In genomic region chr14:50060871-50061663, GRCh38 we compare ENCODE assay signal across 8 cellular contexts. TPM values are rescaled to one million over a fixed set of nuclear protein-coding genes. Genes with fewer than 3 reads are reported as not detected.
A peak's percentile ranks its signal among the peaks of the same experiment; 100 is the strongest.
DNase-seq lines count a peak whose midpoint lies in the region; ATAC-seq and TF ChIP-seq lines count a peak whose summit lies in the region.

No MANE protein-coding gene starts in this region.

- H2AFZ ChIP-seq in neural cell (ENCODE audit: low read depth, low read length): no peak overlapping the region

- H3K27ac ChIP-seq in BLaER1 (peak overlapping the region; percentile 91), neural cell (ENCODE audit: low read length) (no peak overlapping the region)

- peaks cover 87% of the 10 kb centered on the region for H3K4me1 Mint-ChIP-seq in activated T-cell treated with anti-CD3 and anti-CD28 coated beads, Interleukin-2, amount 50 U/mL, for 72 hours (ENCODE audit: low read depth)

- no peaks in the 10 kb centered on the region for H3K79me2 ChIP-seq in neural cell (replicated peaks; ENCODE audit: insufficient read depth, low read length)

- peak overlapping the region; percentile 73 for H3K9ac ChIP-seq in BLaER1
- no peak overlapping the region for H3K9ac ChIP-seq in neural cell (ENCODE audit: low read length)

- H3K27me3 Mint-ChIP-seq in activated T-cell treated with anti-CD3 and anti-CD28 coated beads, Interleukin-2, amount 50 U/mL, for 72 hours (ENCODE audit: low read depth): no peaks in the 10 kb centered on the region

- H3K4me3 ChIP-seq in BLaER1: peak overlapping the region; percentile 31
- no peak overlapping the region for H3K4me3 ChIP-seq in neural cell (ENCODE audit: low read length)

- H3F3A ChIP-seq in neural cell (ENCODE audit: insufficient read depth, low read length, poor library complexity, severe bottlenecking): no peaks in the 10 kb centered on the region

- H3K9me3 ChIP-seq in BLaER1: no peaks in the 10 kb centered on the region
- H3K9me3 ChIP-seq in neural cell (ENCODE audit: low read length): no peaks in the 10 kb centered on the region

- DNase-seq in NCI-H226 (peak; percentile 69), fibroblast of peridontal ligament (ENCODE audit: extremely low read depth) (peak; percentile 94), cerebellar nuclear complex (lab: John Stamatoyannopoulos, UW) (no peak)
- peak in 1 of 2 donors; percentile 52 for DNase-seq in activated T-cell treated with anti-CD3 and anti-CD28 coated beads, Interleukin-2, amount 50 U/mL, for 72 hours

- peaks cover 58% of the 10 kb centered on the region for H3K4me1 ChIP-seq in BLaER1

- TF ChIP-seq EP300 in neural cell (conservative IDR thresholded peaks at IDR 0.05; ENCODE audit: poor library complexity, severe bottlenecking): no peak

- H3K27me3 ChIP-seq in BLaER1 (no peaks in the 10 kb centered on the region), neural cell (ENCODE audit: insufficient read depth, low read depth, low read length) (no peaks in the 10 kb centered on the region)

- H3K4me2 ChIP-seq in BLaER1 (peak overlapping the region; percentile 90), neural cell (ENCODE audit: low read length) (no peak overlapping the region)

- peak; percentile 38 for TF ChIP-seq CTCF in neural cell (IDR thresholded peaks at IDR 0.05; ENCODE audit: poor library complexity, severe bottlenecking)

- H4K20me1 ChIP-seq in BLaER1: no peaks in the 10 kb centered on the region
- H4K20me1 ChIP-seq in neural cell (ENCODE audit: insufficient read depth): no peaks in the 10 kb centered on the region

- H3K9me2 ChIP-seq in neural cell (ENCODE audit: insufficient read depth, low read length): no peaks in the 10 kb centered on the region

- H3K36me3 ChIP-seq in BLaER1 (no peaks in the 10 kb centered on the region), neural cell (ENCODE audit: insufficient read depth, low read length) (no peaks in the 10 kb centered on the region)

- H3K9me3 Mint-ChIP-seq in activated T-cell treated with anti-CD3 and anti-CD28 coated beads, Interleukin-2, amount 50 U/mL, for 72 hours: no peaks in the 10 kb centered on the region

- peak overlapping the region; percentile 89 to 93 for H3K4me3 Mint-ChIP-seq in activated T-cell treated with anti-CD3 and anti-CD28 coated beads, Interleukin-2, amount 50 U/mL, for 72 hours

- peaks cover 2 to 4% of the 10 kb centered on the region in 2 donors for H3K36me3 Mint-ChIP-seq in activated T-cell treated with anti-CD3 and anti-CD28 coated beads, Interleukin-2, amount 50 U/mL, for 72 hours (ENCODE audit: insufficient read depth in 2 of 2)

- TF ChIP-seq RAD21 in neural cell (conservative IDR thresholded peaks at IDR 0.05): no peak

- peak; percentile 18 for ATAC-seq in GM21423 (IDR thresholded peaks at IDR 0.05; ENCODE audit: unreplicated experiment)
- peak in 1 of 2 donors; percentile 19 for ATAC-seq in activated T-cell treated with anti-CD3 and anti-CD28 coated beads, Interleukin-2, amount 50 U/mL, for 72 hours (replicated peaks in 1 of 2)
- no peak for ATAC-seq in HG03571 (IDR thresholded peaks at IDR 0.05; ENCODE audit: unreplicated experiment)

- peak overlapping the region; percentile 93 for H3K27ac Mint-ChIP-seq in activated T-cell treated with anti-CD3 and anti-CD28 coated beads, Interleukin-2, amount 50 U/mL, for 72 hours

TF ChIP-seq in neural cell, 6 proteins besides CTCF, POLR2A, EP300 and RAD21:
- TF ChIP-seq SMC3 (conservative IDR thresholded peaks at IDR 0.05; ENCODE audit: poor library complexity): no peak
- no peak for TF ChIP-seq POLR2AphosphoS5 (IDR thresholded peaks at IDR 0.05)
- no peak for TF ChIP-seq MXI1 (conservative IDR thresholded peaks at IDR 0.05; ENCODE audit: poor library complexity, severe bottlenecking)
- no peak for TF ChIP-seq TAF1 (IDR thresholded peaks at IDR 0.05; ENCODE audit: low read depth)
- no peak for TF ChIP-seq EZH2 (IDR thresholded peaks at IDR 0.05; ENCODE audit: borderline replicate concordance, insufficient read depth, low read length, poor library complexity, severe bottlenecking)
- no peak for TF ChIP-seq REST (IDR thresholded peaks at IDR 0.05; ENCODE audit: borderline replicate concordance)

RNA-seq across cellular contexts. Expression of gene VCPKMT, which starts 55.3 kb away (rescaled TPM):
- 10 to 100 TPM; 11.3 to 13.8 TPM for total RNA-seq in activated T-cell treated with anti-CD3 and anti-CD28 coated beads, Interleukin-2, amount 50 U/mL, for 72 hours
- polyA plus RNA-seq in neural cell: 30.5 and 36.4 TPM in 2 replicates
- 16.1 and 21.6 TPM in 2 replicates for polyA minus RNA-seq in neural cell

Comparison
In these comparisons a context has a peak if more than half of its experiments do, and no peak if none do; other contexts are left out.
1. DNase-seq: peak in NCI-H226 (single experiment) and fibroblast of peridontal ligament (single experiment); none in cerebellar nuclear complex (0 of 2).